In the genomic region with DNA sequence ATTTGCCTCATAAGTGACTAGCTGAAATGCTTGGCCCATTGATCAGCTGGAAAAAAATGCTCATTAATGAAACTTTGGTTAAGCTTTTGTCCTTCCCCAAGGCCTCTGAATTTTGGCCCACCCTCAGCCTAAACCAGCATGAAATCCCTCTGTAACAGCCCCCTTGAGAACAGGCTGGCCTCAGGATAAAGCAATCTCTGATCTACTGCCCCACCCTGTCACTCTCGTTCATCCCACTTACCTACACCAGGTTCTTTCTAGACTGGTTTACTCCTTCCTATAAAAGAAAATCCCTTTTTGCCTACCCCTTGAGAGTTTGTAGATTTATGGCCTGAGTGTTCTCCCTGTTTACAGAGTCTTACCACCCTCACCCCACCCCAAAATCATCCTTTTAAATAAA, we compare ENCODE assay signal across 22 cellular contexts. TPM values are rescaled to one million over a fixed set of nuclear protein-coding genes. Genes with fewer than 3 reads are reported as not detected.
DNase-seq lines count a peak whose midpoint lies in the region; ATAC-seq and TF ChIP-seq lines count a peak whose summit lies in the region.
"Had no signal": no experiment of that assay in that cellular context is flagged by ENCODE, and none has a peak within 500 bp of the region (broad histone marks: within the 10 kb centered on the region; RNA-seq: fewer than 3 reads in every experiment).

No MANE protein-coding gene starts in this region.

- DNase-seq in GM23338 (ENCODE audit: low spot score) (no peak), WTC11 (ENCODE audit: low spot score) (no peak), esophagus muscularis mucosa (ENCODE audit: extremely low spot score) (peak; percentile 53), brain microvascular endothelial cell (no peak), NCI-H2227 treated with DMSO at 0.1 percent for 48 hours (lab: John Stamatoyannopoulos, UW) (no peak)
- DNase-seq: C1 segment of cervical spinal cord; Caco-2; CD8-positive, alpha-beta T cell; GM23248; Kasumi-1; NCI-H1092 treated with DMSO at 0.1 percent for 48 hours; NCI-H1436 treated with DMSO at 0.1 percent for 48 hours; NCI-H187 treated with DMSO at 0.1 percent for 48 hours; NCI-H446; NCI-H524 treated with DMSO at 0.1 percent for 48 hours; NCI-H774; SHP77 treated with DMSO at 0.1 percent for 48 hours had no signal

- H3K27me3 ChIP-seq in GM23338 (ENCODE audit: insufficient read depth) (peaks cover 9% of the 10 kb centered on the region), esophagus muscularis mucosa (peaks cover 0 to 22% (median under 1%) of the 10 kb centered on the region in 4 donors), brain microvascular endothelial cell (replicated peaks) (no peaks in the 10 kb centered on the region)

- TF ChIP-seq POLR2A in esophagus muscularis mucosa (IDR thresholded peaks at IDR 0.05; ENCODE audit: low read depth) = no peak
- no peak for TF ChIP-seq POLR2A in GM18505 (IDR thresholded peaks at IDR 0.05; ENCODE audit: borderline replicate concordance, extremely low read depth, insufficient read depth, insufficient read length)

- 0 out of 2 replicates have a peak, but pooled peaks cover 3% of the 10 kb centered on the region for H3F3A ChIP-seq in GM23338 (replicated peaks; ENCODE audit: low read depth)

- H3K9me3 Mint-ChIP-seq in GM23338 (peaks cover 2% of the 10 kb centered on the region; the same call in 1 of the 3 replicates), WTC11 (no peaks in the 10 kb centered on the region)
- H3K9me3 Mint-ChIP-seq: CD8-positive, alpha-beta T cell had no signal

- H3K27ac Mint-ChIP-seq in GM23338 (0 out of 2 replicates have a peak overlapping the region, but pooled peaks have one; percentile 4), WTC11 (peak overlapping the region; percentile 41; the same call in 1 of the 2 replicates)
- H3K27ac Mint-ChIP-seq: CD8-positive, alpha-beta T cell had no signal

- no peaks in the 10 kb centered on the region for H3K9me3 ChIP-seq in HEK293 (ENCODE audit: control insufficient read depth, insufficient read depth, low read depth, low read length)
- H3K9me3 ChIP-seq in esophagus muscularis mucosa = no peaks in the 10 kb centered on the region
- H3K9me3 ChIP-seq: Caco-2 had no signal

- ATAC-seq in GM23338 (no peak), WTC11 (no peak), GM18505 (IDR thresholded peaks at IDR 0.05; ENCODE audit: unreplicated experiment) (no peak)
- ATAC-seq: CD8-positive, alpha-beta T cell; HCT116; HepG2 had no signal

- H3K9me2 ChIP-seq in GM23338 (ENCODE audit: insufficient read depth) = no peaks in the 10 kb centered on the region

- H3K4me1 Mint-ChIP-seq in GM23338 (peaks cover 67% of the 10 kb centered on the region), WTC11 (peaks cover 68% of the 10 kb centered on the region)

- 69% methylated on average over 1 of the region's 1 CpG for WGBS in esophagus muscularis mucosa

- peaks cover 40% of the 10 kb centered on the region for H3K4me1 ChIP-seq in GM23338 (ENCODE audit: insufficient read depth)
- peaks cover 6% of the 10 kb centered on the region for H3K4me1 ChIP-seq in HEK293 (ENCODE audit: control insufficient read depth, insufficient read depth, low read length)
- peaks cover 18 to 22% (median 20%) of the 10 kb centered on the region in 4 donors for H3K4me1 ChIP-seq in esophagus muscularis mucosa

- H3K4me3 Mint-ChIP-seq in GM23338 (no peak overlapping the region; the same call in 2 of the 3 replicates), WTC11 (no peak overlapping the region)
- H3K4me3 Mint-ChIP-seq: CD8-positive, alpha-beta T cell had no signal

- no peak overlapping the region for H2AFZ ChIP-seq in GM23338
- H2AFZ ChIP-seq: GM23248 had no signal

- H3K79me2 ChIP-seq in GM23338 (replicated peaks; ENCODE audit: insufficient read depth) = peaks cover 17% of the 10 kb centered on the region

- TF ChIP-seq CTCF in GM23338 (conservative IDR thresholded peaks at IDR 0.05; ENCODE audit: low read depth in 2 of 2) (no peak), HEK293 (tag by site-specific recombination; IDR thresholded peaks at IDR 0.05) (no peak), WTC11 (IDR thresholded peaks at IDR 0.05) (no peak), esophagus muscularis mucosa (IDR thresholded peaks at IDR 0.05) (no peak), brain microvascular endothelial cell (IDR thresholded peaks at IDR 0.05; ENCODE audit: low read depth, low read length, missing control alignments) (no peak)

- H3K36me3 Mint-ChIP-seq in GM23338 (ENCODE audit: low read depth) = peaks cover 14% of the 10 kb centered on the region
- H3K36me3 Mint-ChIP-seq in WTC11 = peaks cover 13% of the 10 kb centered on the region

- no peak overlapping the region for H3K4me2 ChIP-seq in GM23338

- peaks cover 26% of the 10 kb centered on the region for H3K27me3 Mint-ChIP-seq in GM23338 (ENCODE audit: insufficient read depth, low read depth, poor library complexity)
- H3K27me3 Mint-ChIP-seq in WTC11 (ENCODE audit: low read depth) = peaks cover 22% of the 10 kb centered on the region

- H3K36me3 ChIP-seq in GM23338 (ENCODE audit: insufficient read depth) (peaks cover 8% of the 10 kb centered on the region; the same call in 1 of the 2 replicates), HEK293 (ENCODE audit: control insufficient read depth in 2 of 2, insufficient read depth in 1 of 2, low read length in 2 of 2) (peaks cover 0 to 6% of the 10 kb centered on the region in 2 experiments; a peak in 1 of 3 replicates), esophagus muscularis mucosa (no peaks in the 10 kb centered on the region), brain microvascular endothelial cell (replicated peaks) (no peaks in the 10 kb centered on the region)

- CTCF ChIA-PET in HEK293 (lab: Yijun Ruan, JAX) = no interaction called here
- CTCF ChIA-PET in WTC11 (lab: Charles Lee) = no interaction called here

- TF ChIP-seq EP300 in esophagus muscularis mucosa (IDR thresholded peaks at IDR 0.05) = no peak

- in situ Hi-C loops in brain microvascular endothelial cell (cut with HindIII; ENCODE audit: low pct_ligation_motif_present, low sequenced_read_pairs) = no loop called here

- no peak overlapping the region for H3K4me3 ChIP-seq in GM23338
- H3K4me3 ChIP-seq in HEK293 (ENCODE audit: low read depth, low read length) = no peak overlapping the region
- no peak overlapping the region for H3K4me3 ChIP-seq in esophagus muscularis mucosa
- no peak overlapping the region for H3K4me3 ChIP-seq in brain microvascular endothelial cell (ENCODE audit: low read depth, low read length)
- H3K4me3 ChIP-seq: GM23248 had no signal

- H3K27ac ChIP-seq in GM23338 (ENCODE audit: low read depth) = no peak overlapping the region
- H3K27ac ChIP-seq in HEK293 (ENCODE audit: extremely low read depth, low read depth, low read length) = no peak overlapping the region
- H3K27ac ChIP-seq in esophagus muscularis mucosa (replicated peaks in 1 of 4) = no peak overlapping the region
- no peak overlapping the region for H3K27ac ChIP-seq in brain microvascular endothelial cell
- H3K27ac ChIP-seq: GM23248, RWPE1 had no signal

- intact Hi-C loops in esophagus muscularis mucosa (cut with DNase I) = no loop called here

- POLR2A ChIA-PET in HEK293 (lab: Yijun Ruan, JAX) = no interaction called here
- POLR2A ChIA-PET in WTC11 (lab: Charles Lee) = no interaction called here

- H4K20me1 ChIP-seq in GM23338 (replicated peaks; ENCODE audit: insufficient read depth) = peaks cover 10% of the 10 kb centered on the region

TF ChIP-seq in GM23338, 12 proteins besides CTCF, POLR2A, EP300 and RAD21 (continues in another document):
- TF ChIP-seq NANOG (IDR thresholded peaks at IDR 0.05; ENCODE audit: borderline replicate concordance) = no peak
- TF ChIP-seq, protein P1, sequence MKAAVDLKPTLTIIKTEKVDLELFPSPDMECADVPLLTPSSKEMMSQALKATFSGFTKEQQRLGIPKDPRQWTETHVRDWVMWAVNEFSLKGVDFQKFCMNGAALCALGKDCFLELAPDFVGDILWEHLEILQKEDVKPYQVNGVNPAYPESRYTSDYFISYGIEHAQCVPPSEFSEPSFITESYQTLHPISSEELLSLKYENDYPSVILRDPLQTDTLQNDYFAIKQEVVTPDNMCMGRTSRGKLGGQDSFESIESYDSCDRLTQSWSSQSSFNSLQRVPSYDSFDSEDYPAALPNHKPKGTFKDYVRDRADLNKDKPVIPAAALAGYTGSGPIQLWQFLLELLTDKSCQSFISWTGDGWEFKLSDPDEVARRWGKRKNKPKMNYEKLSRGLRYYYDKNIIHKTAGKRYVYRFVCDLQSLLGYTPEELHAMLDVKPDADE (IDR thresholded peaks at IDR 0.05) = no peak

TF ChIP-seq in HEK293, 187 proteins besides CTCF, POLR2A, EP300 and RAD21 (continues in another document):
- TF ChIP-seq ZNF610 (tag by site-specific recombination; IDR thresholded peaks at IDR 0.05; ENCODE audit: borderline replicate concordance) (no peak), KLF1 (tag by site-specific recombination; IDR thresholded peaks at IDR 0.05) (peak; percentile 73), ZNF416 (tag by site-specific recombination; IDR thresholded peaks at IDR 0.05) (no peak), ZNF473 (tag by site-specific recombination; IDR thresholded peaks at IDR 0.05) (no peak)

TF ChIP-seq in WTC11, 78 proteins besides CTCF, POLR2A, EP300 and RAD21 (continues in another document):
- TF ChIP-seq CBFB (CRISPR knock-in tag; IDR thresholded peaks at IDR 0.05; ENCODE audit: low read depth) (no peak), JUN (CRISPR knock-in tag; IDR thresholded peaks at IDR 0.05) (no peak)

RNA-seq across cellular contexts. Expression of a gene that starts 3.4 kb away (rescaled TPM):
- 218 and 220 TPM in 2 replicates for total RNA-seq in GM23338 (2014; rRNA removed; shearing (Covaris generic))
- 76.6 and 82.3 TPM in 2 replicates for polyA plus RNA-seq in GM23338 (2016; fragmentation: Nextera tagmentation; extraction: Ambion mirVana)
- total RNA-seq in WTC11 (2021) (118 to 183 TPM (median 125 TPM) in 3 replicates), esophagus muscularis mucosa (10 to 100 TPM; 13.3 to 29.0 (median 23.4) TPM)

RNA-seq across cellular contexts. Expression of a gene that starts 21.0 kb away (rescaled TPM):
- 1.1 and 3.7 TPM in 2 replicates for total RNA-seq in GM23338 (2014; rRNA removed; shearing (Covaris generic))
- polyA plus RNA-seq in GM23338 (2016; fragmentation: Nextera tagmentation; extraction: Ambion mirVana) = 3.2 and 4.9 TPM in 2 replicates
- total RNA-seq in WTC11 (2021) (3.8 to 5.6 TPM (median 4.5 TPM) in 3 replicates), esophagus muscularis mucosa (10 to 100 TPM in 2 of 4 donors, 1 to 10 TPM in 2; 6.1 to 21.2 (median 9.8) TPM)
- total RNA-seq: GM23248 had no signal
